In genomic region chr16:64297863-64298579, GRCh38 we compare ENCODE assay signal across 1 cellular context.
TF ChIP-seq lines count a peak whose summit lies in the region.

No MANE protein-coding gene starts in this region.

TF ChIP-seq in H1, 55 proteins besides CTCF, POLR2A, EP300 and RAD21 (continued from another document):
- TF ChIP-seq NRF1 (IDR thresholded peaks at IDR 0.05; ENCODE audit: low read depth, low read length), result no peak
- no peak for TF ChIP-seq KDM5A (IDR thresholded peaks at IDR 0.05; ENCODE audit: low read length)
- no peak for TF ChIP-seq HDAC6 (IDR thresholded peaks at IDR 0.05; ENCODE audit: low read depth, low read length)
- TF ChIP-seq RNF2 (IDR thresholded peaks at IDR 0.05; ENCODE audit: borderline replicate concordance, low read depth, low read length, missing control alignments, poor library complexity, severe bottlenecking), result no peak
- no peak for TF ChIP-seq RXRA (IDR thresholded peaks at IDR 0.05; ENCODE audit: insufficient read depth, low read depth, low read length)
- no peak for TF ChIP-seq E2F6 (IDR thresholded peaks at IDR 0.05)
- TF ChIP-seq POU5F1 (IDR thresholded peaks at IDR 0.05; ENCODE audit: low read depth, low read length), result no peak
- no peak for TF ChIP-seq NANOG (IDR thresholded peaks at IDR 0.05; ENCODE audit: insufficient read depth, low read depth, low read length, poor library complexity, severe bottlenecking)
- no peak for TF ChIP-seq CREB1 (IDR thresholded peaks at IDR 0.05)
- TF ChIP-seq RBBP5 (IDR thresholded peaks at IDR 0.05; ENCODE audit: borderline replicate concordance, low read depth, low read length), result no peak
- no peak for TF ChIP-seq CBX8 (IDR thresholded peaks at IDR 0.05; ENCODE audit: borderline replicate concordance, low read depth, low read length)
- TF ChIP-seq, protein P1, sequence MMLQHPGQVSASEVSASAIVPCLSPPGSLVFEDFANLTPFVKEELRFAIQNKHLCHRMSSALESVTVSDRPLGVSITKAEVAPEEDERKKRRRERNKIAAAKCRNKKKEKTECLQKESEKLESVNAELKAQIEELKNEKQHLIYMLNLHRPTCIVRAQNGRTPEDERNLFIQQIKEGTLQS (IDR thresholded peaks at IDR 0.05; ENCODE audit: insufficient read depth, low read depth, low read length), result no peak
- TF ChIP-seq TCF12 (IDR thresholded peaks at IDR 0.05; ENCODE audit: low read depth, low read length), result no peak
- TF ChIP-seq SP4 (IDR thresholded peaks at IDR 0.05; ENCODE audit: low read length), result no peak
- TF ChIP-seq PHF8 (conservative IDR thresholded peaks at IDR 0.05; ENCODE audit: low read depth, low read length), result no peak
